29 cellular contexts compared by ENCODE assay signal in genomic region chr1:156263288-156263655, GRCh38. TPM values are rescaled to one million over a fixed set of nuclear protein-coding genes. Genes with fewer than 3 reads are reported as not detected.
DNase-seq lines count a peak whose midpoint lies in the region; TF ChIP-seq lines count a peak whose summit lies in the region.
"Had no signal": no experiment of that assay in that cellular context is flagged by ENCODE, and none has a peak within 500 bp of the region (broad histone marks: within the 10 kb centered on the region; RNA-seq: fewer than 3 reads in every experiment).

No MANE protein-coding gene starts in this region.

- 93 to 96% methylated on average over 9 of the region's 9 CpGs for WGBS in GM23248 (ENCODE audit: low coverage in 1 of 2, low lambda C conversion rate in 2 of 2, missing lambda C conversion rate in 2 of 2), 2 experiments

- H4K20me1 ChIP-seq in GM23248 (ENCODE audit: insufficient read depth) (no peaks in the 10 kb centered on the region), osteoblast (ENCODE audit: insufficient read depth, low read length) (peaks cover 18% of the 10 kb centered on the region)

- DNase-seq in GM23248 (no peak), RWPE1 (ENCODE audit: low spot score) (no peak), osteoblast (ENCODE audit: insufficient read length, low spot score, missing footprints) (no peak), NCI-H526 treated with DMSO at 0.1 percent for 48 hours (lab: John Stamatoyannopoulos, UW) (no peak), HK-2 (ENCODE audit: unreplicated experiment) (no peak)
- no peak for DNase-seq in central memory CD4-positive, alpha-beta T cell
- no peak for DNase-seq in stimulated activated CD4-positive, alpha-beta T cell treated with anti-CD3 and anti-CD28 coated beads, Interleukin-15, amount 100 ng/mL, for 24 hours
- DNase-seq: activated CD4-positive, alpha-beta memory T cell treated with anti-CD3 and anti-CD28 coated beads, Interleukin-2, amount 10 ng/mL, durations not matched to agents 7 days and 5 days; activated CD8-positive, alpha-beta memory T cell treated with anti-CD3 and anti-CD28 coated beads, Interleukin-2, amount 50 U/mL, for 48 hours; BE2C; DMS153; gastrocnemius medialis; KG1; kidney glomerular epithelial cell; MM.1S; NCI-H1417 treated with DMSO at 0.1 percent for 48 hours; NCI-H2029 treated with DMSO at 0.1 percent for 48 hours; NCI-H526; NK-92 treated with Interleukin-12 subunit alpha and Interleukin-12 subunit beta, amount 100 ng/mL, for 24 hours; ovary; PC-9; SHP77 treated with DMSO at 0.1 percent for 48 hours; small intestine; stimulated activated naive CD8-positive, alpha-beta T cell treated with anti-CD3 and anti-CD28 coated beads, Interleukin-15, amount 100 ng/mL, for 72 hours; T-helper 9 cell had no signal

- no peaks in the 10 kb centered on the region for H3K9me2 ChIP-seq in GM23248 (ENCODE audit: insufficient read depth)

- H3F3A ChIP-seq in GM23248 (ENCODE audit: insufficient read depth) = peaks cover 44% of the 10 kb centered on the region

- CTCF ChIA-PET in RWPE1 (lab: Yijun Ruan, JAX) = no interaction called here

- POLR2A ChIA-PET in RWPE1 (lab: Yijun Ruan, JAX; ENCODE audit: low non-redundant PET) = no interaction called here

- H3K9ac ChIP-seq in GM23248 = 0 out of 2 replicates have a peak overlapping the region, but pooled peaks have one; percentile 5

- H3K27me3 ChIP-seq in GM23248 (replicated peaks; ENCODE audit: insufficient read depth) (no peaks in the 10 kb centered on the region), osteoblast (ENCODE audit: insufficient read depth, low read length) (no peaks in the 10 kb centered on the region)
- H3K27me3 ChIP-seq: BE2C, esophagus muscularis mucosa, gastrocnemius medialis, ovary, tibial nerve had no signal

- H3K27ac ChIP-seq in GM23248 (peak overlapping the region; percentile 86), RWPE1 (peak overlapping the region; percentile 97), cingulate gyrus (ENCODE audit: low read depth, low read length) (peak overlapping the region; percentile 47), osteoblast (ENCODE audit: low read depth, low read length) (peak overlapping the region; percentile 71)
- H3K27ac ChIP-seq: esophagus muscularis mucosa, gastrocnemius medialis, ovary, PC-9, tibial nerve had no signal

- in situ Hi-C loops in GM23248 (cut with MboI) = no loop called here

- H3K4me2 ChIP-seq in GM23248 (ENCODE audit: unreplicated experiment) = peak overlapping the region; percentile 29
- no peak overlapping the region for H3K4me2 ChIP-seq in osteoblast (ENCODE audit: insufficient read depth, low read length)
- H3K4me2 ChIP-seq: PC-9 had no signal

- H3K36me3 ChIP-seq in GM23248 (ENCODE audit: low read depth) (peaks cover 49% of the 10 kb centered on the region), osteoblast (ENCODE audit: insufficient read depth, low read length) (peaks cover 82% of the 10 kb centered on the region)
- H3K36me3 ChIP-seq: ovary had no signal

- H3K4me3 ChIP-seq in GM23248 (no peak overlapping the region), osteoblast (ENCODE audit: insufficient read depth, low read length) (no peak overlapping the region)
- H3K4me3 ChIP-seq: esophagus muscularis mucosa, gastrocnemius medialis, ovary, PC-9, tibial nerve had no signal

- H2AFZ ChIP-seq in GM23248 = no peak overlapping the region
- no peak overlapping the region for H2AFZ ChIP-seq in osteoblast (ENCODE audit: low read length)
- H2AFZ ChIP-seq: PC-9 had no signal

- peaks cover 7% of the 10 kb centered on the region; the same call in 1 of the 2 replicates for H3K79me2 ChIP-seq in GM23248 (ENCODE audit: insufficient read depth)
- H3K79me2 ChIP-seq in osteoblast (ENCODE audit: insufficient read depth, low read length) = peaks cover 4% of the 10 kb centered on the region

- H3K4me1 ChIP-seq in GM23248 (ENCODE audit: insufficient read depth) (peaks cover 18% of the 10 kb centered on the region), osteoblast (ENCODE audit: insufficient read depth, low read length) (peaks cover 15% of the 10 kb centered on the region)
- H3K4me1 ChIP-seq: gastrocnemius medialis had no signal

- no peaks in the 10 kb centered on the region for H3K9me3 ChIP-seq in GM23248 (ENCODE audit: low read depth)
- no peaks in the 10 kb centered on the region for H3K9me3 ChIP-seq in osteoblast (ENCODE audit: low read depth, low read length)
- H3K9me3 ChIP-seq: BE2C, esophagus muscularis mucosa, gastrocnemius medialis, ovary, tibial nerve had no signal

- TF ChIP-seq CTCF in RWPE1 (conservative IDR thresholded peaks at IDR 0.05; ENCODE audit: low read depth) (no peak), osteoblast (IDR thresholded peaks at IDR 0.05; ENCODE audit: extremely low read depth, low read depth, low read length) (no peak)

RNA-seq across cellular contexts. Expression of gene PAQR6, which starts 15.4 kb away (rescaled TPM):
- 0.54 and 0.63 TPM in 2 replicates for total RNA-seq in GM23248 (2014; rRNA removed; shearing (Covaris generic))
- polyA plus RNA-seq in GM23248 (2016; fragmentation: Nextera tagmentation; extraction: Ambion mirVana) = 0.38 and 0.81 TPM in 2 replicates
- 0.36 and 0.59 TPM in 2 replicates for total RNA-seq in osteoblast

RNA-seq across cellular contexts. Expression of gene SMG5, which starts 19.4 kb away (rescaled TPM):
- 60.0 and 68.2 TPM in 2 replicates for total RNA-seq in GM23248 (2014; rRNA removed; shearing (Covaris generic))
- polyA plus RNA-seq in GM23248 (2016; fragmentation: Nextera tagmentation; extraction: Ambion mirVana) = 30.7 and 32.2 TPM in 2 replicates
- total RNA-seq in osteoblast = 49.2 and 50.7 TPM in 2 replicates

RNA-seq across cellular contexts. Expression of gene TMEM79, which starts 20.9 kb away (rescaled TPM):
- 0.63 and 1.8 TPM in 2 replicates for total RNA-seq in GM23248 (2014; rRNA removed; shearing (Covaris generic))
- 3.8 and 3.9 TPM in 2 replicates for polyA plus RNA-seq in GM23248 (2016; fragmentation: Nextera tagmentation; extraction: Ambion mirVana)
- total RNA-seq in osteoblast = 0.88 and 1.4 TPM in 2 replicates

RNA-seq across cellular contexts. Expression of gene BGLAP, which starts 21.3 kb away (rescaled TPM):
- total RNA-seq in GM23248 (2014; rRNA removed; shearing (Covaris generic)) = not detected in 2 replicates
- 0.25 and 0.54 TPM in 2 replicates for polyA plus RNA-seq in GM23248 (2016; fragmentation: Nextera tagmentation; extraction: Ambion mirVana)
- total RNA-seq in osteoblast = 1.5 and 2.2 TPM in 2 replicates
- total RNA-seq: bronchial epithelial cell, gastrocnemius medialis had no signal

RNA-seq across cellular contexts. Expression of gene GLMP, which starts 32.2 kb away (rescaled TPM):
- 77.8 and 89.7 TPM in 2 replicates for total RNA-seq in GM23248 (2014; rRNA removed; shearing (Covaris generic))
- 59.9 and 63.8 TPM in 2 replicates for polyA plus RNA-seq in GM23248 (2016; fragmentation: Nextera tagmentation; extraction: Ambion mirVana)
- 118 and 137 TPM in 2 replicates for total RNA-seq in osteoblast

Comparison
In these comparisons a context has a peak if more than half of its experiments do, and no peak if none do; other contexts are left out.
1. H3K27ac ChIP-seq: peak in every context shown above with its lines; median percentile 97 in RWPE1; 86 in GM23248; 71 in osteoblast; 47 in cingulate gyrus.